ENCODE assay signal across 8 cellular contexts in genomic region chr7:73005356-73005692, GRCh38. TPM values are rescaled to one million over a fixed set of nuclear protein-coding genes. Genes with fewer than 3 reads are reported as not detected.
DNase-seq lines count a peak whose midpoint lies in the region; ATAC-seq, FAIRE-seq and TF ChIP-seq lines count a peak whose summit lies in the region.
"Not testable (repeated sequence)": the region's sequence is repeated elsewhere in the genome, so short reads cannot be mapped to it uniquely, and the experiment has no call there.

No MANE protein-coding gene starts in this region.

- H4K8ac ChIP-seq in IMR-90 (ENCODE audit: low read depth in 2 of 2, low read length in 2 of 2), result not testable (repeated sequence)

- H3K79me1 ChIP-seq in IMR-90 (ENCODE audit: low read depth in 1 of 2, low read length in 2 of 2), result not testable (repeated sequence)

- TF ChIP-seq EP300 in stomach (IDR thresholded peaks at IDR 0.05), result not testable (repeated sequence)

- CTCF ChIA-PET in IMR-90 (lab: Yijun Ruan, JAX); activated CD4-positive, alpha-beta memory T cell treated with anti-CD3 and anti-CD28 coated beads for 36 hours (lab: Charles Lee): not testable (repeated sequence)

- peak overlapping the region; percentile 87 for H2AFZ ChIP-seq in IMR-90 (replicated peaks; ENCODE audit: low read length, poor library complexity)

- TF ChIP-seq CTCF in HFF-Myc (IDR thresholded peaks at IDR 0.05; ENCODE audit: low read depth, low read length, missing control alignments); IMR-90 (conservative IDR thresholded peaks at IDR 0.05; ENCODE audit: low read depth, low read length); bronchial epithelial cell (IDR thresholded peaks at IDR 0.05; ENCODE audit: insufficient read depth, low read length, severe bottlenecking); stomach (IDR thresholded peaks at IDR 0.05): not testable (repeated sequence)

- TSS peak; percentile 89 for BruUV-seq in IMR-90 (replicated peaks; lab: Mats Ljungman, UMichigan)

- H4K20me1 ChIP-seq in IMR-90 (ENCODE audit: insufficient read depth, low read length), result not testable (repeated sequence)

- H3K9me1 ChIP-seq in IMR-90 (ENCODE audit: insufficient read depth, low read length), result not testable (repeated sequence)

- peak overlapping the region; percentile 97 for H3K4me3 Mint-ChIP-seq in activated CD4-positive, alpha-beta memory T cell treated with anti-CD3 and anti-CD28 coated beads for 36 hours

- H4K91ac ChIP-seq in IMR-90 (ENCODE audit: insufficient read depth, low read depth, low read length), result not testable (repeated sequence)

- in situ Hi-C loops in IMR-90 (cut with MboI; ENCODE audit: low sequenced_read_pairs), result not testable (repeated sequence)

- H3K4me1 Mint-ChIP-seq in activated CD4-positive, alpha-beta memory T cell treated with anti-CD3 and anti-CD28 coated beads for 36 hours (ENCODE audit: low read depth), result not testable (repeated sequence)

- H3K14ac ChIP-seq in IMR-90 (replicated peaks; ENCODE audit: low read depth, low read length), result not testable (repeated sequence)

- not testable (repeated sequence) for FAIRE-seq in bronchial epithelial cell (lab: Jason Lieb, UNC)

- not testable (repeated sequence) for H2BK15ac ChIP-seq in IMR-90 (ENCODE audit: low read depth, low read length)

- DNase-seq in HFF-Myc (ENCODE audit: extremely low read depth, low read depth); IMR-90; bronchial epithelial cell (ENCODE audit: low read depth): not testable (repeated sequence)
- DNase-seq in activated CD4-positive, alpha-beta memory T cell treated with anti-CD3 and anti-CD28 coated beads for 36 hours, result peak; percentile 81
- peak; percentile 91 for DNase-seq in stomach

- no CpG with 5 or more reads among the region's 30 CpGs for WGBS in IMR-90 (ENCODE audit: extremely low coverage in 2 of 2, insufficient read length in 1 of 2), 2 experiments
- 0 to 1% (median 0%) methylated on average over 15 to 16 of the region's 30 CpGs; no CpG with 5 or more reads in 2 of the 5 donors for WGBS in stomach, 5 donors

- intact Hi-C loops in IMR-90 (cut with micrococcal nuclease); activated CD4-positive, alpha-beta memory T cell treated with anti-CD3 and anti-CD28 coated beads for 36 hours (cut with micrococcal nuclease); stomach (cut with DNase I; ENCODE audit: low total_unique reads): not testable (repeated sequence)

- H3K27ac ChIP-seq in IMR-90 (ENCODE audit: insufficient read depth, low read length) (peak overlapping the region; percentile 75; the same call in 1 of the 2 replicates), rectal smooth muscle tissue (ENCODE audit: low read depth, low read length) (peak overlapping the region; percentile 78), stomach (peak overlapping the region; percentile 90 to 94 (median 93))
- H3K27ac ChIP-seq in iPS-20b (ENCODE audit: low read length), result not testable (repeated sequence)

- not testable (repeated sequence) for TF ChIP-seq RAD21 in IMR-90 (IDR thresholded peaks at IDR 0.05; ENCODE audit: low read length)

- peak overlapping the region; percentile 90 for H2BK5ac ChIP-seq in IMR-90 (ENCODE audit: low read depth, low read length, poor library complexity, severe bottlenecking)

- H3K23ac ChIP-seq in IMR-90 (ENCODE audit: low read depth, low read length), result not testable (repeated sequence)

- not testable (repeated sequence) for H3K27me3 ChIP-seq in IMR-90 (ENCODE audit: control insufficient read depth, insufficient read depth, low read length); bronchial epithelial cell (ENCODE audit: control insufficient read depth, insufficient read depth, low read length); iPS-20b (ENCODE audit: insufficient read depth, low read length); rectal smooth muscle tissue (ENCODE audit: control insufficient read depth, insufficient read depth, low read length); stomach

- H3K9ac ChIP-seq in IMR-90 (ENCODE audit: low read depth, low read length); rectal smooth muscle tissue (ENCODE audit: low read length): not testable (repeated sequence)
- peak overlapping the region; percentile 78; the same call in 1 of the 2 replicates for H3K9ac ChIP-seq in iPS-20b (ENCODE audit: low read depth, low read length)

- POLR2A ChIA-PET in IMR-90 (lab: Charles Lee; ENCODE audit: unreplicated experiment); activated CD4-positive, alpha-beta memory T cell treated with anti-CD3 and anti-CD28 coated beads for 36 hours (lab: Charles Lee): not testable (repeated sequence)

- not testable (repeated sequence) for H3K56ac ChIP-seq in IMR-90 (ENCODE audit: extremely low read depth, insufficient read depth, low read length)

- ATAC-seq in GM18505 (IDR thresholded peaks at IDR 0.05; ENCODE audit: unreplicated experiment), result peak; percentile 75
- peak; percentile 92 for ATAC-seq in IMR-90 (ENCODE audit: low read depth)

- H3K9me3 ChIP-seq in IMR-90 (ENCODE audit: control insufficient read depth, insufficient read depth, low read length); iPS-20b (ENCODE audit: insufficient read depth, low read depth, low read length); stomach: not testable (repeated sequence)

- H3K18ac ChIP-seq in IMR-90 (ENCODE audit: low read depth, low read length), result not testable (repeated sequence)

- H3K4me3 ChIP-seq in HFF-Myc (replicated peaks; ENCODE audit: low read depth, low read length), result peak overlapping the region; percentile 47
- peak overlapping the region; percentile 97 for H3K4me3 ChIP-seq in IMR-90 (ENCODE audit: insufficient read depth, low read depth, low read length)
- peak overlapping the region; percentile 54 for H3K4me3 ChIP-seq in bronchial epithelial cell (ENCODE audit: low read depth, low read length)
- H3K4me3 ChIP-seq in iPS-20b (ENCODE audit: low read length), result peak overlapping the region; percentile 63; the same call in 1 of the 2 replicates
- peak overlapping the region; percentile 78 for H3K4me3 ChIP-seq in rectal smooth muscle tissue (ENCODE audit: low read length)
- H3K4me3 ChIP-seq in stomach, result peak overlapping the region; percentile 57 to 69 (median 62)

- H2BK20ac ChIP-seq in IMR-90 (ENCODE audit: low read depth, low read length), result not testable (repeated sequence)

- not testable (repeated sequence) for H3K27me3 Mint-ChIP-seq in activated CD4-positive, alpha-beta memory T cell treated with anti-CD3 and anti-CD28 coated beads for 36 hours

- H3K36me3 ChIP-seq in IMR-90 (ENCODE audit: control insufficient read depth, insufficient read depth, low read length); bronchial epithelial cell (ENCODE audit: control insufficient read depth, insufficient read depth, low read length); iPS-20b (ENCODE audit: insufficient read depth, low read depth, low read length); rectal smooth muscle tissue (ENCODE audit: control insufficient read depth, insufficient read depth, low read length); stomach: not testable (repeated sequence)

- not testable (repeated sequence) for H3K4me1 ChIP-seq in IMR-90 (ENCODE audit: control insufficient read depth, insufficient read depth, low read length); iPS-20b (ENCODE audit: insufficient read depth, low read length); rectal smooth muscle tissue (ENCODE audit: control insufficient read depth, insufficient read depth, low read length)
- peaks cover 3 to 12% (median 9%) of the 10 kb centered on the region in 4 donors for H3K4me1 ChIP-seq in stomach

- dilution Hi-C loops in IMR-90 (cut with HindIII; ENCODE audit: low sequenced_read_pairs, unreplicated experiment), result not testable (repeated sequence)

- H2AK5ac ChIP-seq in IMR-90 (ENCODE audit: low read depth, low read length), result not testable (repeated sequence)

- H4K5ac ChIP-seq in IMR-90 (ENCODE audit: low read depth, low read length), result not testable (repeated sequence)

- not testable (repeated sequence) for H2AK9ac ChIP-seq in IMR-90 (replicated peaks; ENCODE audit: low read depth, low read length, poor library complexity)

- not testable (repeated sequence) for H3K9me3 Mint-ChIP-seq in activated CD4-positive, alpha-beta memory T cell treated with anti-CD3 and anti-CD28 coated beads for 36 hours

- H3K4ac ChIP-seq in IMR-90 (ENCODE audit: low read depth, low read length), result not testable (repeated sequence)

- TF ChIP-seq POLR2A in GM18505 (IDR thresholded peaks at IDR 0.05; ENCODE audit: borderline replicate concordance, extremely low read depth, insufficient read depth, insufficient read length); IMR-90 (IDR thresholded peaks at IDR 0.05; ENCODE audit: low read depth, low read length); stomach (IDR thresholded peaks at IDR 0.05): not testable (repeated sequence)

- H2BK120ac ChIP-seq in IMR-90 (ENCODE audit: low read depth, low read length), result not testable (repeated sequence)

- H3K4me2 ChIP-seq in IMR-90 (ENCODE audit: low read depth, low read length), result not testable (repeated sequence)

- peak overlapping the region; percentile 100 for H3K27ac Mint-ChIP-seq in activated CD4-positive, alpha-beta memory T cell treated with anti-CD3 and anti-CD28 coated beads for 36 hours

- not testable (repeated sequence) for H3K36me3 Mint-ChIP-seq in activated CD4-positive, alpha-beta memory T cell treated with anti-CD3 and anti-CD28 coated beads for 36 hours

RNA-seq across cellular contexts. Expression of gene SPDYE8, which starts 24.2 kb away (rescaled TPM):
- total RNA-seq in IMR-90 (2012; rRNA removed) (not detected in 2 replicates), bronchial epithelial cell (not detected in 2 replicates), stomach (under 1 TPM in 1 of 5 donors, not detected in 4; 0.18 TPM)
- polyA plus RNA-seq in IMR-90 (2012; rRNA removed) (not detected in 2 replicates), stomach (not detected)
- polyA plus RNA-seq in IMR-90 (2012; cell fraction: cytosol; rRNA removed), result not detected in 2 replicates
- polyA plus RNA-seq in IMR-90 (2012; cell fraction: nucleus; rRNA removed; ENCODE audit: low replicate concordance), result 0.09 and 0.33 TPM in 2 replicates
- total RNA-seq in activated CD4-positive, alpha-beta memory T cell treated with anti-CD3 and anti-CD28 coated beads for 36 hours, result not detected

RNA-seq across cellular contexts. Expression of gene TRIM74, which starts 36.1 kb away (rescaled TPM):
- total RNA-seq in IMR-90 (2012; rRNA removed) (not detected in 2 replicates), bronchial epithelial cell (0.13 and 0.26 TPM in 2 replicates), stomach (1 to 10 TPM in 1 of 5 donors, not detected in 4; 3.1 TPM)
- polyA plus RNA-seq in IMR-90 (2012; rRNA removed) (0.11 and 0.17 TPM in 2 replicates), stomach (10 to 100 TPM in 1 of 3 donors, 1 to 10 TPM in 2; 6.2 to 14.1 (median 7.9) TPM)
- polyA plus RNA-seq in IMR-90 (2012; cell fraction: cytosol; rRNA removed), result 0.03 and 0.04 TPM in 2 replicates
- 0.52 and 0.57 TPM in 2 replicates for polyA plus RNA-seq in IMR-90 (2012; cell fraction: nucleus; rRNA removed; ENCODE audit: low replicate concordance)
- total RNA-seq in activated CD4-positive, alpha-beta memory T cell treated with anti-CD3 and anti-CD28 coated beads for 36 hours, result 1 to 10 TPM in 1 of 2 experiments, under 1 TPM in 1; 0.63 to 1.1 TPM

RNA-seq across cellular contexts. Expression of gene SPDYE11, which starts 52.4 kb away (rescaled TPM):
- total RNA-seq in IMR-90 (2012; rRNA removed) (not detected in 2 replicates), bronchial epithelial cell (not detected in 2 replicates), stomach (under 1 TPM in 1 of 5 donors, not detected in 4; 0.37 TPM)
- polyA plus RNA-seq in IMR-90 (2012; rRNA removed) (not detected in 2 replicates), stomach (not detected)
- polyA plus RNA-seq in IMR-90 (2012; cell fraction: cytosol; rRNA removed), result not detected in 2 replicates
- polyA plus RNA-seq in IMR-90 (2012; cell fraction: nucleus; rRNA removed; ENCODE audit: low replicate concordance), result 0.09 and 0.33 TPM in 2 replicates
- not detected for total RNA-seq in activated CD4-positive, alpha-beta memory T cell treated with anti-CD3 and anti-CD28 coated beads for 36 hours

Comparison
In these comparisons a context has a peak if more than half of its experiments do, and no peak if none do; other contexts are left out.
1. H3K4me3 ChIP-seq: peak in every context shown above with its lines; median percentile 97 in IMR-90; 78 in rectal smooth muscle tissue; 63 in iPS-20b; 62 in stomach; 54 in bronchial epithelial cell; 47 in HFF-Myc.